In genomic region chr9:88660611-88661010, GRCh38 we compare ENCODE assay signal across 10 cellular contexts.
DNase-seq lines count a peak whose midpoint lies in the region; ATAC-seq and TF ChIP-seq lines count a peak whose summit lies in the region.
"Had no signal": no experiment of that assay in that cellular context is flagged by ENCODE, and none has a peak within 500 bp of the region (broad histone marks: within the 10 kb centered on the region; RNA-seq: fewer than 3 reads in every experiment).

No MANE protein-coding gene starts in this region.

- H3K36me3 ChIP-seq in cardiac muscle cell (no peaks in the 10 kb centered on the region), OCI-LY3 (replicated peaks; ENCODE audit: low read depth, low read length) (no peaks in the 10 kb centered on the region)

- H3K4me3 ChIP-seq in cardiac muscle cell (no peak overlapping the region), OCI-LY3 (ENCODE audit: low read length) (no peak overlapping the region), fibroblast of pulmonary artery (replicated peaks; ENCODE audit: low read depth, low read length) (no peak overlapping the region)

- intact Hi-C loops in cardiac septum (cut with DNase I), result no loop called here

- H3K27me3 ChIP-seq in cardiac muscle cell, result no peaks in the 10 kb centered on the region
- H3K27me3 ChIP-seq in OCI-LY3 (ENCODE audit: low read depth, low read length), result no peaks in the 10 kb centered on the region

- no peak overlapping the region for H3K27ac ChIP-seq in cardiac muscle cell
- no peak overlapping the region for H3K27ac ChIP-seq in OCI-LY3 (ENCODE audit: low read length)

- no peaks in the 10 kb centered on the region for H3K4me1 ChIP-seq in cardiac muscle cell (ENCODE audit: low read depth)
- H3K4me1 ChIP-seq in OCI-LY3 (ENCODE audit: low read length), result no peaks in the 10 kb centered on the region

- H3K79me2 ChIP-seq in OCI-LY3 (ENCODE audit: low read length), result no peaks in the 10 kb centered on the region

- no peaks in the 10 kb centered on the region for H4K20me1 ChIP-seq in OCI-LY3 (ENCODE audit: insufficient read depth, low read length)

- ATAC-seq in HG03378 (IDR thresholded peaks at IDR 0.05; ENCODE audit: unreplicated experiment), result no peak

- H2AFZ ChIP-seq in OCI-LY3 (ENCODE audit: low read depth, low read length), result no peak overlapping the region

- peak; percentile 66 for TF ChIP-seq CTCF in cardiac muscle cell (IDR thresholded peaks at IDR 0.05; ENCODE audit: low read depth, low read length)
- peak; percentile 31 for TF ChIP-seq CTCF in OCI-LY3 (IDR thresholded peaks at IDR 0.05; ENCODE audit: low read depth, low read length)
- peak; percentile 71 for TF ChIP-seq CTCF in fibroblast of pulmonary artery (IDR thresholded peaks at IDR 0.05; ENCODE audit: low read length, missing control alignments)

- DNase-seq in cardiac muscle cell (ENCODE audit: low read depth in 1 of 2, low spot score in 1 of 2) (peak; percentile 62), cardiac septum (ENCODE audit: low spot score) (no peak), fibroblast of pulmonary artery (ENCODE audit: low read depth) (peak; percentile 62), anterior cingulate cortex (lab: John Stamatoyannopoulos, UW) (no peak), NCI-H2081 treated with DMSO at 0.1 percent for 48 hours (lab: John Stamatoyannopoulos, UW) (no peak), CD1c-positive myeloid dendritic cell (ENCODE audit: extremely low spot score) (no peak)
- DNase-seq: cerebellar nuclear complex, MV-4-11 had no signal

- no peaks in the 10 kb centered on the region for H3K9me3 ChIP-seq in cardiac muscle cell (ENCODE audit: low read depth)
- H3K9me3 ChIP-seq in OCI-LY3 (ENCODE audit: insufficient read depth, low read length), result no peaks in the 10 kb centered on the region

- no peak overlapping the region for H3K4me2 ChIP-seq in OCI-LY3 (ENCODE audit: low read length)

- H3K9ac ChIP-seq in OCI-LY3 (ENCODE audit: low read length), result no peak overlapping the region

Comparison
In these comparisons a context has a peak if more than half of its experiments do, and no peak if none do; other contexts are left out.
1. DNase-seq: peak in cardiac muscle cell (2 of 2) and fibroblast of pulmonary artery (single experiment); none in cardiac septum (single experiment), anterior cingulate cortex (0 of 58), NCI-H2081 treated with DMSO at 0.1 percent for 48 hours (single experiment) and CD1c-positive myeloid dendritic cell (single experiment).
2. Peak in every context shown above with its lines, with median percentiles within 50 percentile points of each other: CTCF ChIP-seq.